8 cellular contexts compared by ENCODE assay signal in genomic region chr14:67241416-67242362, GRCh38. TPM values are rescaled to one million over a fixed set of nuclear protein-coding genes. Genes with fewer than 3 reads are reported as not detected.
DNase-seq lines count a peak whose midpoint lies in the region; ATAC-seq, FAIRE-seq and TF ChIP-seq lines count a peak whose summit lies in the region.

PALS1 (plus strand) TSS chr14:67241435; CDS start chr14:67279171, 37,736 bp downstream.

- no peak within 1 kb of the TSS for H2BK20ac ChIP-seq in H1 (ENCODE audit: low read length)

- H3K27ac ChIP-seq in H1 (ENCODE audit: low read depth, low read length) = peak within 1 kb of the TSS; percentile 87

- H3K4me3 Mint-ChIP-seq in T-helper 2 cell treated with Interferon-gamma antibody and Interleukin-4, amounts not matched to agents 5 μg/mL and 100 μg/mL, for 36 hours = peak within 1 kb of the TSS; percentile 92
- peak within 1 kb of the TSS; percentile 96 for H3K4me3 Mint-ChIP-seq in stimulated activated memory B cell treated with anti-CD40 and anti-IgM and Interleukin-4, amounts not matched to agents 10 μg/mL and 1 μg/mL and 100 μg/mL, for 72 hours

- peak within 1 kb of the TSS; percentile 97 for H2AFZ ChIP-seq in H1 (ENCODE audit: low read length)

- no peak within 1 kb of the TSS for H2BK120ac ChIP-seq in H1 (replicated peaks; ENCODE audit: low read depth, low read length)

- peaks cover 0 to 8% (median 7%) of the 10 kb centered on the region in 4 experiments; a peak in 5 of 7 replicates for H3K27me3 ChIP-seq in H1 (replicated peaks in 1 of 4; ENCODE audit: control insufficient read depth in 3 of 4, extremely low read depth in 1 of 4, insufficient read depth in 3 of 4, low read length in 3 of 4)

- peak within 1 kb of the TSS; percentile 86 to 97 for H3K4me2 ChIP-seq in H1 (ENCODE audit: insufficient read depth in 1 of 2, low read depth in 2 of 2, low read length in 2 of 2)

- H3K14ac ChIP-seq in H1 (ENCODE audit: insufficient read length) = no peak within 1 kb of the TSS

- peak within 1 kb of the TSS; percentile 96 for H2BK5ac ChIP-seq in H1 (ENCODE audit: low read depth, low read length)

- H3K23me2 ChIP-seq in H1 (ENCODE audit: low read depth, low read length) = peaks cover 4% of the 10 kb centered on the region; the same call in 1 of the 2 replicates

- peak; percentile 32 for ATAC-seq in GM21619 (IDR thresholded peaks at IDR 0.05; ENCODE audit: unreplicated experiment)
- ATAC-seq in stimulated activated memory B cell treated with anti-CD40 and anti-IgM and Interleukin-4, amounts not matched to agents 10 μg/mL and 1 μg/mL and 100 μg/mL, for 72 hours = peak; percentile 80

- no peaks in the 10 kb centered on the region for H3K36me3 Mint-ChIP-seq in T-helper 2 cell treated with Interferon-gamma antibody and Interleukin-4, amounts not matched to agents 5 μg/mL and 100 μg/mL, for 36 hours (ENCODE audit: low read depth)
- no peaks in the 10 kb centered on the region for H3K36me3 Mint-ChIP-seq in stimulated activated memory B cell treated with anti-CD40 and anti-IgM and Interleukin-4, amounts not matched to agents 10 μg/mL and 1 μg/mL and 100 μg/mL, for 72 hours

- H4K91ac ChIP-seq in H1 (replicated peaks; ENCODE audit: insufficient read length, low read length) = peak within 1 kb of the TSS; percentile 84

- H4K5ac ChIP-seq in H1 (ENCODE audit: insufficient read length, low read depth, low read length) = peak within 1 kb of the TSS; percentile 96

- H3K36me3 ChIP-seq in H1 (ENCODE audit: control insufficient read depth in 2 of 4, insufficient read depth in 4 of 4, low read length in 3 of 4) = no peaks in the 10 kb centered on the region

- H3K23ac ChIP-seq in H1 (ENCODE audit: insufficient read length) = no peak within 1 kb of the TSS

- H3K27me3 Mint-ChIP-seq in T-helper 2 cell treated with Interferon-gamma antibody and Interleukin-4, amounts not matched to agents 5 μg/mL and 100 μg/mL, for 36 hours (ENCODE audit: low read depth) = peaks cover 22% of the 10 kb centered on the region
- no peaks in the 10 kb centered on the region for H3K27me3 Mint-ChIP-seq in stimulated activated memory B cell treated with anti-CD40 and anti-IgM and Interleukin-4, amounts not matched to agents 10 μg/mL and 1 μg/mL and 100 μg/mL, for 72 hours

- TF ChIP-seq CTCF in H1 (IDR thresholded peaks at IDR 0.05; ENCODE audit: control extremely low read depth in 1 of 3, insufficient read depth in 1 of 3, low read depth in 1 of 3, low read length in 3 of 3) = no peak

- no peaks in the 10 kb centered on the region for H4K20me1 ChIP-seq in H1 (replicated peaks in 1 of 2; ENCODE audit: control insufficient read depth in 1 of 2, insufficient read depth in 2 of 2, low read length in 2 of 2)

- WGBS in H1 (ENCODE audit: extremely low coverage in 1 of 2, insufficient coverage in 1 of 2, insufficient read length in 1 of 2, insufficient replicate concordance in 2 of 2, low coverage in 1 of 2, low lambda C conversion rate in 2 of 2, missing lambda C conversion rate in 1 of 2), 2 experiments = 5% methylated on average over 25 of the region's 67 CpGs; no CpG with 5 or more reads in 1 of the 2 experiments

- peak within 1 kb of the TSS; percentile 87 to 90 (median 88) for H3K9ac ChIP-seq in H1 (replicated peaks in 1 of 4; ENCODE audit: extremely low read depth in 1 of 4, low read depth in 3 of 4, low read length in 3 of 4)

- TF ChIP-seq POLR2A in H1 (IDR thresholded peaks at IDR 0.05; ENCODE audit: control extremely low read depth in 1 of 2, low read depth in 2 of 2, low read length in 2 of 2) = peak in 1 of 2 experiments; percentile 83; a peak in 2 of 3 replicates

- FAIRE-seq in H1 (lab: Jason Lieb, UNC) = no peak

- TF ChIP-seq RAD21 in H1 (IDR thresholded peaks at IDR 0.05 in 1 of 2, conservative IDR thresholded peaks at IDR 0.05 in 1 of 2; ENCODE audit: low read depth in 2 of 2, low read length in 2 of 2) = peak in 1 of 2 experiments; percentile 0; a peak in 1 of 4 replicates

- CTCF ChIA-PET in H1 (lab: Charles Lee; ENCODE audit: partially characterized antibody) = interaction anchor here (0.6 to 1.3 kb wide), 7 partner anchors 10 to 581 kb away, joined by 3 to 5 read pairs (median 3); no protein-coding TSS in a partner anchor

- H3K18ac ChIP-seq in H1 (ENCODE audit: extremely low read depth, low read length) = peak within 1 kb of the TSS; percentile 90

- H3K9me3 ChIP-seq in H1 (ENCODE audit: insufficient read depth in 2 of 2, low read depth in 1 of 2, low read length in 1 of 2) = no peaks in the 10 kb centered on the region

- H3K4ac ChIP-seq in H1 (replicated peaks; ENCODE audit: insufficient read length, low read depth, low read length) = peak within 1 kb of the TSS; percentile 91

- peaks cover 0 to 4% (median 2%) of the 10 kb centered on the region in 4 experiments; a peak in 3 of 7 replicates for H3K4me1 ChIP-seq in H1 (replicated peaks in 1 of 4; ENCODE audit: control insufficient read depth in 3 of 4, insufficient read depth in 4 of 4, low read length in 3 of 4)

- H3K4me1 Mint-ChIP-seq in T-helper 2 cell treated with Interferon-gamma antibody and Interleukin-4, amounts not matched to agents 5 μg/mL and 100 μg/mL, for 36 hours (ENCODE audit: low read depth) = peaks cover 19% of the 10 kb centered on the region
- H3K4me1 Mint-ChIP-seq in stimulated activated memory B cell treated with anti-CD40 and anti-IgM and Interleukin-4, amounts not matched to agents 10 μg/mL and 1 μg/mL and 100 μg/mL, for 72 hours = peaks cover 25% of the 10 kb centered on the region

- H3K9me3 Mint-ChIP-seq in T-helper 2 cell treated with Interferon-gamma antibody and Interleukin-4, amounts not matched to agents 5 μg/mL and 100 μg/mL, for 36 hours = no peaks in the 10 kb centered on the region
- H3K9me3 Mint-ChIP-seq in stimulated activated memory B cell treated with anti-CD40 and anti-IgM and Interleukin-4, amounts not matched to agents 10 μg/mL and 1 μg/mL and 100 μg/mL, for 72 hours = no peaks in the 10 kb centered on the region

- H3K4me3 ChIP-seq in H1 (ENCODE audit: extremely low read depth in 1 of 4, insufficient read depth in 2 of 4, low read depth in 3 of 4, low read length in 4 of 4) = peak within 1 kb of the TSS; percentile 62 to 95 (median 85)

- peak within 1 kb of the TSS; percentile 91; the same call in 1 of the 2 replicates for H4K8ac ChIP-seq in H1 (ENCODE audit: extremely low read depth, insufficient read depth, low read length)

- H3K79me1 ChIP-seq in H1 (ENCODE audit: low read depth, low read length) = no peaks in the 10 kb centered on the region; the same call in 1 of the 2 replicates

- no peak within 1 kb of the TSS for H2AK5ac ChIP-seq in H1 (ENCODE audit: low read depth, low read length)

- peak within 1 kb of the TSS; percentile 77 for H3K56ac ChIP-seq in H1 (replicated peaks; ENCODE audit: insufficient read length, low read depth, low read length)

- POLR2A ChIA-PET in H1 (lab: Charles Lee; ENCODE audit: partially characterized antibody) = interaction anchor here (0.6 to 3.0 kb wide), 14 partner anchors 9 to 118 kb away, joined by 3 to 13 read pairs (median 4); partner anchors contain the start of gene ATP6V1D

- H2BK15ac ChIP-seq in H1 (ENCODE audit: low read length) = no peak within 1 kb of the TSS; the same call in 1 of the 2 replicates

- peak within 1 kb of the TSS; percentile 29; the same call in 1 of the 2 replicates for H2BK12ac ChIP-seq in H1 (ENCODE audit: low read depth, low read length)

- peaks cover 0 to 42% of the 10 kb centered on the region in 2 experiments; a peak in 2 of 4 replicates for H3K79me2 ChIP-seq in H1 (ENCODE audit: control insufficient read depth in 1 of 2, insufficient read depth in 2 of 2, low read length in 2 of 2)

- DNase-seq in DMS79 treated with DMSO at 0.1 percent for 48 hours (lab: John Stamatoyannopoulos, UW) (peak; percentile 59), DMS79 (lab: John Stamatoyannopoulos, UW) (no peak), HuH-7.5 (ENCODE audit: low spot score) (peak; percentile 20), H1 (ENCODE audit: low read depth in 1 of 2, low spot score in 2 of 2) (peak in 1 of 2 experiments; percentile 86), lung microvascular endothelial cell (ENCODE audit: low read depth in 2 of 2) (peak; percentile 67 to 87)
- no peak for DNase-seq in T-helper 2 cell treated with Interferon-gamma antibody and Interleukin-4, amounts not matched to agents 5 μg/mL and 100 μg/mL, for 36 hours (ENCODE audit: low spot score)

- H3K27ac Mint-ChIP-seq in T-helper 2 cell treated with Interferon-gamma antibody and Interleukin-4, amounts not matched to agents 5 μg/mL and 100 μg/mL, for 36 hours = peak within 1 kb of the TSS; percentile 84
- H3K27ac Mint-ChIP-seq in stimulated activated memory B cell treated with anti-CD40 and anti-IgM and Interleukin-4, amounts not matched to agents 10 μg/mL and 1 μg/mL and 100 μg/mL, for 72 hours = peak within 1 kb of the TSS; percentile 85

- peak in 1 of 2 experiments; percentile 2; a peak in 1 of 3 replicates for TF ChIP-seq EP300 in H1 (IDR thresholded peaks at IDR 0.05; ENCODE audit: borderline replicate concordance in 1 of 2, low read depth in 2 of 2, low read length in 2 of 2)

TF ChIP-seq in H1, 55 proteins besides CTCF, POLR2A, EP300 and RAD21 (continues in another document):
- TF ChIP-seq SP1 (IDR thresholded peaks at IDR 0.05; ENCODE audit: low read depth, low read length) (0 out of 2 replicates have a peak, but pooled peaks have one; percentile 42), CBX8 (IDR thresholded peaks at IDR 0.05; ENCODE audit: borderline replicate concordance, low read depth, low read length) (no peak), KDM4A (IDR thresholded peaks at IDR 0.05; ENCODE audit: low read depth, low read length, severe bottlenecking) (peak; percentile 63), RBBP5 (IDR thresholded peaks at IDR 0.05; ENCODE audit: borderline replicate concordance, low read depth, low read length) (peak; percentile 62; the same call in 1 of the 2 replicates), MAX (IDR thresholded peaks at IDR 0.05) (peak; percentile 51; the same call in 1 of the 2 replicates), SAP30 (IDR thresholded peaks at IDR 0.05; ENCODE audit: insufficient read depth, insufficient replicate concordance, low read length) (peak; percentile 41), SIX5 (IDR thresholded peaks at IDR 0.05; ENCODE audit: low read depth, low read length) (no peak)

RNA-seq across cellular contexts. Expression of gene PALS1, which starts in this region (rescaled TPM):
- total RNA-seq in H1 (2021; fragmentation: NEBNext Ultra II Directional; extraction: Animal tissue kit (Norgen Biotek cat#: 25700)) = 19.0 and 25.1 TPM in 2 replicates
- 4.2 and 6.7 TPM in 2 replicates for polyA plus RNA-seq in H1 (2011; rRNA removed)
- polyA plus RNA-seq in H1 (2011; cell fraction: cytosol; rRNA removed) = 7.4 TPM
- polyA plus RNA-seq in H1 (2011; cell fraction: nucleus; rRNA removed) = 3.3 TPM
- 7.2 to 14.8 TPM (median 9.4 TPM) in 4 replicates for polyA plus RNA-seq in H1 (2012, experiment 1 of 2)
- 1.2 TPM for polyA plus RNA-seq in H1 (2012, experiment 2 of 2)
- polyA plus RNA-seq in H1 (2013, experiment 1 of 2) = 10.9 TPM
- 11.8 TPM for polyA plus RNA-seq in H1 (2013, experiment 2 of 2)
- polyA minus RNA-seq in H1 (2011; rRNA and poly(A)+ RNA removed) = 11.8 and 17.3 TPM in 2 replicates
- 10.2 TPM for polyA minus RNA-seq in H1 (2011; cell fraction: cytosol; rRNA and poly(A)+ RNA removed)
- polyA minus RNA-seq in H1 (2011; cell fraction: nucleus; rRNA and poly(A)+ RNA removed) = 28.2 TPM
- total RNA-seq in lung microvascular endothelial cell = 19.8 and 23.6 TPM in 2 replicates

Comparison
In these comparisons a context has a peak if more than half of its experiments do, and no peak if none do; other contexts are left out.
1. DNase-seq: peak in DMS79 treated with DMSO at 0.1 percent for 48 hours (single experiment), HuH-7.5 (single experiment) and lung microvascular endothelial cell (2 of 2); none in DMS79 (single experiment) and T-helper 2 cell treated with Interferon-gamma antibody and Interleukin-4, amounts not matched to agents 5 μg/mL and 100 μg/mL, for 36 hours (single experiment).